Comparison of ENCODE assay signal across 8 cellular contexts in genomic region chr1:165632491-165632890, GRCh38. TPM values are rescaled to one million over a fixed set of nuclear protein-coding genes. Genes with fewer than 3 reads are reported as not detected.
DNase-seq lines count a peak whose midpoint lies in the region; ATAC-seq and TF ChIP-seq lines count a peak whose summit lies in the region.

No MANE protein-coding gene starts in this region.

- H3K27ac ChIP-seq in brain microvascular endothelial cell (peak overlapping the region; percentile 83), upper lobe of left lung (peak overlapping the region; percentile 86 to 96 (median 88))

- no peak overlapping the region for H3K4me3 Mint-ChIP-seq in activated T-cell treated with anti-CD3 and anti-CD28 coated beads, Interleukin-2, amount 50 U/mL, for 24 hours

- H3K36me3 Mint-ChIP-seq in activated T-cell treated with anti-CD3 and anti-CD28 coated beads, Interleukin-2, amount 50 U/mL, for 24 hours (ENCODE audit: low read depth), result peaks cover 15% of the 10 kb centered on the region

- H3K36me3 ChIP-seq in brain microvascular endothelial cell (replicated peaks) (no peaks in the 10 kb centered on the region), upper lobe of left lung (peaks cover 0 to 4% (median 0%) of the 10 kb centered on the region in 4 donors)

- no peaks in the 10 kb centered on the region for H3K9me3 Mint-ChIP-seq in activated T-cell treated with anti-CD3 and anti-CD28 coated beads, Interleukin-2, amount 50 U/mL, for 24 hours

- H3K4me1 Mint-ChIP-seq in activated T-cell treated with anti-CD3 and anti-CD28 coated beads, Interleukin-2, amount 50 U/mL, for 24 hours (ENCODE audit: low read depth), result peaks cover 26% of the 10 kb centered on the region

- H3K27ac Mint-ChIP-seq in activated T-cell treated with anti-CD3 and anti-CD28 coated beads, Interleukin-2, amount 50 U/mL, for 24 hours, result peak overlapping the region; percentile 16

- no peak for TF ChIP-seq POLR2A in lower leg skin (IDR thresholded peaks at IDR 0.05)
- no peak for TF ChIP-seq POLR2A in upper lobe of left lung (IDR thresholded peaks at IDR 0.05)

- H3K4me1 ChIP-seq in upper lobe of left lung, result peaks cover 48 to 58% (median 54%) of the 10 kb centered on the region in 4 donors

- 10 to 14% methylated on average over 7 of the region's 7 CpGs for WGBS in lower leg skin, 2 donors
- WGBS in upper lobe of left lung, 2 donors, result 10 to 21% methylated on average over 7 of the region's 7 CpGs

- peak overlapping the region; percentile 97 for H3K4me3 ChIP-seq in brain microvascular endothelial cell (ENCODE audit: low read depth, low read length)
- peak overlapping the region; percentile 60 for H3K4me3 ChIP-seq in lower leg skin (ENCODE audit: low read depth, poor library complexity, severe bottlenecking)
- peak overlapping the region; percentile 68 to 96 (median 84) for H3K4me3 ChIP-seq in upper lobe of left lung

- no peaks in the 10 kb centered on the region for H3K9me3 ChIP-seq in upper lobe of left lung

- in situ Hi-C loops in brain microvascular endothelial cell (cut with HindIII; ENCODE audit: low pct_ligation_motif_present, low sequenced_read_pairs), result no loop called here

- H3K27me3 ChIP-seq in brain microvascular endothelial cell (replicated peaks) (no peaks in the 10 kb centered on the region), upper lobe of left lung (no peaks in the 10 kb centered on the region)

- intact Hi-C loops in lower leg skin (cut with DNase I; ENCODE audit: low total_unique reads), result no loop called here

- no peaks in the 10 kb centered on the region for H3K27me3 Mint-ChIP-seq in activated T-cell treated with anti-CD3 and anti-CD28 coated beads, Interleukin-2, amount 50 U/mL, for 24 hours

- TF ChIP-seq EP300 in upper lobe of left lung (IDR thresholded peaks at IDR 0.05), result no peak

- no peak for ATAC-seq in upper lobe of left lung (ENCODE audit: low FRiP score in 2 of 2)
- ATAC-seq in HG02571 (IDR thresholded peaks at IDR 0.05; ENCODE audit: unreplicated experiment), result no peak

- TF ChIP-seq CTCF in brain microvascular endothelial cell (IDR thresholded peaks at IDR 0.05; ENCODE audit: low read depth, low read length, missing control alignments) (no peak), lower leg skin (IDR thresholded peaks at IDR 0.05) (no peak), upper lobe of left lung (IDR thresholded peaks at IDR 0.05) (no peak)

- DNase-seq in activated T-cell treated with anti-CD3 and anti-CD28 coated beads, Interleukin-2, amount 50 U/mL, for 24 hours, result no peak
- no peak for DNase-seq in activated T-cell treated with anti-CD3 and anti-CD28 coated beads for 4 hours
- DNase-seq in brain microvascular endothelial cell, result no peak
- no peak for DNase-seq in lower leg skin (ENCODE audit: low spot score in 2 of 2)
- DNase-seq in upper lobe of left lung, result no peak
- DNase-seq in NCI-H2029 (lab: John Stamatoyannopoulos, UW), result no peak
- DNase-seq in stimulated activated CD8-positive, alpha-beta memory T cell treated with anti-CD3 and anti-CD28 coated beads, Interleukin-4, amount 100 ng/mL, for 48 hours, result no peak

RNA-seq across cellular contexts. Expression of gene MGST3, which starts 1.5 kb away (rescaled TPM):
- total RNA-seq in lower leg skin (100 to 1,000 TPM in 2 of 4 donors, 10 to 100 TPM in 2; 65.8 to 154 (median 97.6) TPM), upper lobe of left lung (100 to 1,000 TPM in 5 of 6 donors, 10 to 100 TPM in 1; 49.2 to 250 (median 202) TPM)
